ENCODE assay signal across 18 cellular contexts in the genomic region with DNA sequence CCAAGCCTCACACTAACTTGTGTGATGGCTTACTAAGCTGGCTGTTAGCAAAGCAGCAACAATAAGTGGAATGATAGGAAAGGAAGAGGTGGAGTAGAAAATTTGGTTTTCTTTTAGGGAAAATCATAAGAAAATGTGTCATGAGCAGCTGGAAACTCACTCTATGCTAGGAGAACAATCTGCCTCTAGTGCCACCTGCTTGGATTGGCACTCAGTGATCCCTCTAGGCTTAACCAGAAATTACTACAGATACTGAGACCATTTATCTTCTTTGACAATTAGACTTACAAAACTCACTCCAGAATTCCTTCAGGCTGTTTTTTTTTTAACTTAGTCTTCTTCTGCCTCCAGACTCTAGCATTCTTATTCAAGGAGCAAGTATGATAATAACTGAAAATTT.
DNase-seq lines count a peak whose midpoint lies in the region; ATAC-seq lines count a peak whose summit lies in the region.
"Had no signal": no experiment of that assay in that cellular context is flagged by ENCODE, and none has a peak within 500 bp of the region (broad histone marks: within the 10 kb centered on the region; RNA-seq: fewer than 3 reads in every experiment).

No MANE protein-coding gene starts in this region.

- H3K9me3 ChIP-seq in naive thymus-derived CD4-positive, alpha-beta T cell (ENCODE audit: control insufficient read depth in 2 of 3, low read length in 3 of 3): no peaks in the 10 kb centered on the region
- H3K9me3 ChIP-seq: A549 had no signal

- H3K4me1 ChIP-seq in naive thymus-derived CD4-positive, alpha-beta T cell (ENCODE audit: control insufficient read depth in 2 of 2, insufficient read depth in 2 of 2, low read length in 2 of 2): peaks cover 19 to 25% of the 10 kb centered on the region in 2 donors

- no peak overlapping the region for H3K4me3 ChIP-seq in naive thymus-derived CD4-positive, alpha-beta T cell (ENCODE audit: low read length)
- H3K4me3 ChIP-seq: A549, GM23338 had no signal

- peaks cover 13% of the 10 kb centered on the region for H3K36me3 Mint-ChIP-seq in activated naive CD8-positive, alpha-beta T cell treated with anti-CD3 and anti-CD28 coated beads, Interleukin-2, amount 10 ng/mL, durations not matched to agents 7 days and 5 days
- H3K36me3 Mint-ChIP-seq in activated naive CD8-positive, alpha-beta T cell treated with anti-CD3 and anti-CD28 coated beads, Interleukin-2, amount 50 U/mL, for 24 hours (ENCODE audit: low read depth): no peaks in the 10 kb centered on the region
- H3K36me3 Mint-ChIP-seq in naive thymus-derived CD4-positive, alpha-beta T cell: peaks cover 0 to 10% (median 0%) of the 10 kb centered on the region in 5 donors
- H3K36me3 Mint-ChIP-seq: CD14-positive monocyte had no signal

- peak overlapping the region; percentile 25 for H3K27ac Mint-ChIP-seq in activated naive CD8-positive, alpha-beta T cell treated with anti-CD3 and anti-CD28 coated beads, Interleukin-2, amount 10 ng/mL, durations not matched to agents 7 days and 5 days
- H3K27ac Mint-ChIP-seq in activated naive CD8-positive, alpha-beta T cell treated with anti-CD3 and anti-CD28 coated beads, Interleukin-2, amount 50 U/mL, for 24 hours: no peak overlapping the region
- peak overlapping the region in 8 of 9 donors; percentile 33 to 96 (median 84) for H3K27ac Mint-ChIP-seq in naive thymus-derived CD4-positive, alpha-beta T cell
- H3K27ac Mint-ChIP-seq: GM23338 had no signal

- peak overlapping the region; percentile 33 for H3K27ac ChIP-seq in caudate nucleus (ENCODE audit: low read depth, low read length)
- H3K27ac ChIP-seq in naive thymus-derived CD4-positive, alpha-beta T cell (ENCODE audit: low read depth, low read length): peak overlapping the region; percentile 30
- H3K27ac ChIP-seq: A549 had no signal

- intact Hi-C loops in naive thymus-derived CD4-positive, alpha-beta T cell (cut with micrococcal nuclease): loop anchor here in 1 of 2 donors (2.0 kb wide), 2 partner anchors 13 to 17 kb away; no protein-coding TSS in a partner anchor
- intact Hi-C loops in sciatic nerve (cut with DNase I): no loop called here

- CTCF ChIA-PET in naive thymus-derived CD4-positive, alpha-beta T cell (lab: Charles Lee): interaction anchor here (0.7 to 1.7 kb wide), 4 partner anchors 9 to 80 kb away, joined by 3 to 8 read pairs (median 4); no protein-coding TSS in a partner anchor

- H3K27me3 Mint-ChIP-seq in activated naive CD8-positive, alpha-beta T cell treated with anti-CD3 and anti-CD28 coated beads, Interleukin-2, amount 10 ng/mL, durations not matched to agents 7 days and 5 days: peaks cover 3% of the 10 kb centered on the region
- no peaks in the 10 kb centered on the region for H3K27me3 Mint-ChIP-seq in activated naive CD8-positive, alpha-beta T cell treated with anti-CD3 and anti-CD28 coated beads, Interleukin-2, amount 50 U/mL, for 24 hours
- peaks cover 0 to 46% (median 0%) of the 10 kb centered on the region in 5 donors for H3K27me3 Mint-ChIP-seq in naive thymus-derived CD4-positive, alpha-beta T cell

- H3K27me3 ChIP-seq in naive thymus-derived CD4-positive, alpha-beta T cell (ENCODE audit: control insufficient read depth in 2 of 2, insufficient read depth in 2 of 2, low read length in 2 of 2): no peaks in the 10 kb centered on the region

- DNase-seq in activated naive CD8-positive, alpha-beta T cell treated with anti-CD3 and anti-CD28 coated beads, Interleukin-2, amount 10 ng/mL, durations not matched to agents 7 days and 5 days: no peak
- DNase-seq in activated naive CD8-positive, alpha-beta T cell treated with anti-CD3 and anti-CD28 coated beads, Interleukin-2, amount 50 U/mL, for 24 hours: no peak
- DNase-seq in caudate nucleus (lab: John Stamatoyannopoulos, UW) (no peak), nucleus accumbens (lab: John Stamatoyannopoulos, UW) (no peak), sciatic nerve (ENCODE audit: low spot score) (no peak), iPS-NIHi11 (ENCODE audit: low spot score) (no peak)
- DNase-seq in naive thymus-derived CD4-positive, alpha-beta T cell: no peak
- DNase-seq: DND-41, GF-D8, MM.1S, NCI-H1105, NCI-H187 treated with DMSO at 0.1 percent for 48 hours, NCI-H510A, NCI-H82 had no signal

- ATAC-seq in activated naive CD8-positive, alpha-beta T cell treated with anti-CD3 and anti-CD28 coated beads, Interleukin-2, amount 10 ng/mL, durations not matched to agents 7 days and 5 days (ENCODE audit: low read depth): no peak
- no peak for ATAC-seq in activated naive CD8-positive, alpha-beta T cell treated with anti-CD3 and anti-CD28 coated beads, Interleukin-2, amount 50 U/mL, for 24 hours
- no peak for ATAC-seq in naive thymus-derived CD4-positive, alpha-beta T cell
- no peak for ATAC-seq in sciatic nerve
- ATAC-seq: A549, GM23338, HepG2 had no signal

- POLR2A ChIA-PET in activated naive CD8-positive, alpha-beta T cell treated with anti-CD3 and anti-CD28 coated beads, Interleukin-2, amount 10 ng/mL, durations not matched to agents 7 days and 5 days (lab: Charles Lee): interaction anchor here (0.9 to 1.1 kb wide), 2 partner anchors 9 to 13 kb away, joined by 3 read pairs; no protein-coding TSS in a partner anchor
- POLR2A ChIA-PET in naive thymus-derived CD4-positive, alpha-beta T cell (lab: Charles Lee): interaction anchor here (0.6 to 2.3 kb wide), 8 partner anchors 9 to 104 kb away, joined by 3 to 11 read pairs (median 3); no protein-coding TSS in a partner anchor

- H3K4me1 Mint-ChIP-seq in activated naive CD8-positive, alpha-beta T cell treated with anti-CD3 and anti-CD28 coated beads, Interleukin-2, amount 10 ng/mL, durations not matched to agents 7 days and 5 days: peaks cover 27% of the 10 kb centered on the region
- H3K4me1 Mint-ChIP-seq in activated naive CD8-positive, alpha-beta T cell treated with anti-CD3 and anti-CD28 coated beads, Interleukin-2, amount 50 U/mL, for 24 hours: peaks cover 22% of the 10 kb centered on the region
- peaks cover 18 to 68% (median 39%) of the 10 kb centered on the region in 7 donors for H3K4me1 Mint-ChIP-seq in naive thymus-derived CD4-positive, alpha-beta T cell
- H3K4me1 Mint-ChIP-seq: GM23338 had no signal

- peak overlapping the region; percentile 22 for H3K4me3 Mint-ChIP-seq in activated naive CD8-positive, alpha-beta T cell treated with anti-CD3 and anti-CD28 coated beads, Interleukin-2, amount 10 ng/mL, durations not matched to agents 7 days and 5 days
- H3K4me3 Mint-ChIP-seq in activated naive CD8-positive, alpha-beta T cell treated with anti-CD3 and anti-CD28 coated beads, Interleukin-2, amount 50 U/mL, for 24 hours: no peak overlapping the region
- H3K4me3 Mint-ChIP-seq in naive thymus-derived CD4-positive, alpha-beta T cell: peak overlapping the region in 5 of 10 donors; percentile 41 to 68 (median 46)
- H3K4me3 Mint-ChIP-seq: CD14-positive monocyte, GM23338 had no signal

- H3K36me3 ChIP-seq in naive thymus-derived CD4-positive, alpha-beta T cell (ENCODE audit: control insufficient read depth in 2 of 3, insufficient read depth in 3 of 3, low read length in 3 of 3): no peaks in the 10 kb centered on the region

- H3K9me3 Mint-ChIP-seq in activated naive CD8-positive, alpha-beta T cell treated with anti-CD3 and anti-CD28 coated beads, Interleukin-2, amount 10 ng/mL, durations not matched to agents 7 days and 5 days: peaks cover 8% of the 10 kb centered on the region
- H3K9me3 Mint-ChIP-seq in activated naive CD8-positive, alpha-beta T cell treated with anti-CD3 and anti-CD28 coated beads, Interleukin-2, amount 50 U/mL, for 24 hours: no peaks in the 10 kb centered on the region
- peaks cover 0 to 4% (median 0%) of the 10 kb centered on the region in 11 donors for H3K9me3 Mint-ChIP-seq in naive thymus-derived CD4-positive, alpha-beta T cell
- H3K9me3 Mint-ChIP-seq: CD14-positive monocyte, GM23338 had no signal
